In genomic region chr2:28631514-28632206, GRCh38 we compare ENCODE assay signal across 16 cellular contexts.
DNase-seq lines count a peak whose midpoint lies in the region; ATAC-seq, FAIRE-seq and TF ChIP-seq lines count a peak whose summit lies in the region.
"Had no signal": no experiment of that assay in that cellular context is flagged by ENCODE, and none has a peak within 500 bp of the region (broad histone marks: within the 10 kb centered on the region; RNA-seq: fewer than 3 reads in every experiment).

No MANE protein-coding gene starts in this region.

- TF ChIP-seq RAD21 in HepG2 (CRISPR knock-in tag; IDR thresholded peaks at IDR 0.05): no peak

- peak overlapping the region; percentile 65 for H3K27ac Mint-ChIP-seq in stimulated activated effector memory CD8-positive, alpha-beta T cell treated with anti-CD3 and anti-CD28 coated beads, Interleukin-12 subunit alpha, Interleukin-12 subunit beta, amount 100 ng/mL, for 72 hours

- WGBS in HepG2 (ENCODE audit: low lambda C conversion rate): 27% methylated on average over 11 of the region's 11 CpGs

- no peak overlapping the region for H3K4me2 ChIP-seq in HepG2 (ENCODE audit: low read depth, low read length)
- H3K4me2 ChIP-seq: KMS-11 had no signal

- no peak for FAIRE-seq in HepG2 (lab: Jason Lieb, UNC)
- FAIRE-seq: GM12878 had no signal

- H4K20me1 ChIP-seq in HepG2 (ENCODE audit: insufficient read depth, low read length): no peaks in the 10 kb centered on the region

- no peak for TF ChIP-seq POLR2A in HepG2 (IDR thresholded peaks at IDR 0.05; ENCODE audit: insufficient read depth in 1 of 2, low read depth in 2 of 2, low read length in 2 of 2)

- intact Hi-C loops in HepG2 (cut with micrococcal nuclease; ENCODE audit: unreplicated experiment): no loop called here

- CTCF ChIA-PET in HepG2 (lab: Yijun Ruan, JAX; ENCODE audit: low intra/inter-chr PET ratio, low total read pairs): no interaction called here

- POLR2A ChIA-PET in HepG2 (lab: Yijun Ruan, JAX): no interaction called here

- TF ChIP-seq CTCF in coronary artery (IDR thresholded peaks at IDR 0.05): no peak
- no peak for TF ChIP-seq CTCF in HepG2 (CRISPR knock-in tag; IDR thresholded peaks at IDR 0.05)

- TF ChIP-seq EP300 in HepG2 (IDR thresholded peaks at IDR 0.05; ENCODE audit: low read depth in 2 of 2, low read length in 2 of 2): no peak
- TF ChIP-seq EP300 in HepG2 (CRISPR knock-in tag; IDR thresholded peaks at IDR 0.05; ENCODE audit: borderline replicate concordance): no peak

- peak; percentile 77 for ATAC-seq in HepG2
- ATAC-seq in stimulated activated effector memory CD8-positive, alpha-beta T cell treated with anti-CD3 and anti-CD28 coated beads, Interleukin-12 subunit alpha, Interleukin-12 subunit beta, amount 100 ng/mL, for 72 hours: no peak
- no peak for ATAC-seq in GM21528 (IDR thresholded peaks at IDR 0.05; ENCODE audit: low FRiP score, unreplicated experiment)
- ATAC-seq in GM21786 (IDR thresholded peaks at IDR 0.05; ENCODE audit: unreplicated experiment): no peak
- ATAC-seq: GM12878, PC-3 had no signal

- H3K9ac ChIP-seq in HepG2 (ENCODE audit: insufficient read depth, low read depth, low read length): no peak overlapping the region
- H3K9ac ChIP-seq: KMS-11 had no signal

- no peak overlapping the region for H2AFZ ChIP-seq in HepG2 (ENCODE audit: low read length)

- H3K36me3 Mint-ChIP-seq in stimulated activated effector memory CD8-positive, alpha-beta T cell treated with anti-CD3 and anti-CD28 coated beads, Interleukin-12 subunit alpha, Interleukin-12 subunit beta, amount 100 ng/mL, for 72 hours: no peaks in the 10 kb centered on the region
- H3K36me3 Mint-ChIP-seq: CD4-positive, CD25-positive, alpha-beta regulatory T cell had no signal

- peaks cover 16% of the 10 kb centered on the region for H3K4me1 Mint-ChIP-seq in stimulated activated effector memory CD8-positive, alpha-beta T cell treated with anti-CD3 and anti-CD28 coated beads, Interleukin-12 subunit alpha, Interleukin-12 subunit beta, amount 100 ng/mL, for 72 hours

- H3K4me1 ChIP-seq in HepG2 (ENCODE audit: insufficient read depth, low read length): peaks cover 20% of the 10 kb centered on the region; the same call in 1 of the 2 replicates

- H3K36me3 ChIP-seq in HepG2 (replicated peaks in 1 of 2; ENCODE audit: control insufficient read depth in 1 of 2, insufficient read depth in 2 of 2, low read length in 2 of 2): no peaks in the 10 kb centered on the region

- H3K79me2 ChIP-seq in HepG2 (ENCODE audit: insufficient read depth, low read length): no peaks in the 10 kb centered on the region

- in situ Hi-C loops in HepG2 (cut with HindIII; ENCODE audit: extremely low pct_ligation_motif_present, low pct_unique_long_range_greater_than_20kb): no loop called here

- BruUV-seq in HepG2 (replicated peaks; lab: Mats Ljungman, UMichigan): no TSS peak

- no peaks in the 10 kb centered on the region for H3K9me3 Mint-ChIP-seq in stimulated activated effector memory CD8-positive, alpha-beta T cell treated with anti-CD3 and anti-CD28 coated beads, Interleukin-12 subunit alpha, Interleukin-12 subunit beta, amount 100 ng/mL, for 72 hours
- H3K9me3 Mint-ChIP-seq: CD4-positive, CD25-positive, alpha-beta regulatory T cell had no signal

- H3K9me3 ChIP-seq in HepG2 (ENCODE audit: low read length): no peaks in the 10 kb centered on the region

- H3K4me3 ChIP-seq in coronary artery: no peak overlapping the region
- no peak overlapping the region for H3K4me3 ChIP-seq in HepG2 (replicated peaks in 1 of 3; ENCODE audit: insufficient read depth in 1 of 3, low read depth in 2 of 3, low read length in 3 of 3)
- H3K4me3 ChIP-seq: GM12878 had no signal

- peaks cover 0 to 42% of the 10 kb centered on the region in 2 experiments; a peak in 3 of 5 replicates for H3K27me3 ChIP-seq in HepG2 (ENCODE audit: control insufficient read depth in 1 of 2, insufficient read depth in 2 of 2, low read length in 2 of 2)

- DNase-seq in HT-29 (ENCODE audit: low spot score) (peak; percentile 45), coronary artery (ENCODE audit: low spot score) (no peak), HepG2 (ENCODE audit: low spot score) (no peak)
- no peak for DNase-seq in stimulated activated effector memory CD8-positive, alpha-beta T cell treated with anti-CD3 and anti-CD28 coated beads, Interleukin-12 subunit alpha, Interleukin-12 subunit beta, amount 100 ng/mL, for 72 hours (ENCODE audit: low spot score in 2 of 2)
- DNase-seq in stimulated activated CD4-positive, alpha-beta T cell treated with anti-CD3 and anti-CD28 coated beads, Interleukin-4, amount 100 ng/mL, for 1 hour: no peak
- DNase-seq: CD4-positive, CD25-positive, alpha-beta regulatory T cell; GOT3; NCI-H1092; NCI-H187; NCI-H446; PC-3 had no signal

- H3K4me3 Mint-ChIP-seq in stimulated activated effector memory CD8-positive, alpha-beta T cell treated with anti-CD3 and anti-CD28 coated beads, Interleukin-12 subunit alpha, Interleukin-12 subunit beta, amount 100 ng/mL, for 72 hours: no peak overlapping the region

- peak overlapping the region; percentile 87 to 100 for H3K27ac ChIP-seq in coronary artery
- H3K27ac ChIP-seq in HepG2 (ENCODE audit: extremely low read length, insufficient read depth, low read length): no peak overlapping the region
- H3K27ac ChIP-seq: HL-60, KMS-11 had no signal

TF ChIP-seq in HepG2, 621 proteins besides CTCF, POLR2A, EP300 and RAD21:
- peak; percentile 53 for TF ChIP-seq HNF4A (CRISPR knock-in tag; IDR thresholded peaks at IDR 0.05)
- TF ChIP-seq ZFP41 (CRISPR knock-in tag; IDR thresholded peaks at IDR 0.05; ENCODE audit: borderline replicate concordance): no peak
